Comparison of ENCODE assay signal across 1 cellular context in genomic region chr11:1050581-1051355, GRCh38.
A peak's percentile ranks its signal among the peaks of the same experiment; 100 is the strongest.
TF ChIP-seq lines count a peak whose summit lies in the region.

No MANE protein-coding gene starts in this region.

TF ChIP-seq in HCT116, 20 proteins besides CTCF, POLR2A, EP300 and RAD21 (continued from another document):
- TF ChIP-seq ATF3 (IDR thresholded peaks at IDR 0.05), result no peak
- no peak for TF ChIP-seq SP1 (IDR thresholded peaks at IDR 0.05; ENCODE audit: low read depth)
- peak; percentile 32; the same call in 1 of the 2 replicates for TF ChIP-seq MAX (IDR thresholded peaks at IDR 0.05)
TF ChIP-seq in HCT116: peak in this region for 2.
